10 cellular contexts compared by ENCODE assay signal in the genomic region with DNA sequence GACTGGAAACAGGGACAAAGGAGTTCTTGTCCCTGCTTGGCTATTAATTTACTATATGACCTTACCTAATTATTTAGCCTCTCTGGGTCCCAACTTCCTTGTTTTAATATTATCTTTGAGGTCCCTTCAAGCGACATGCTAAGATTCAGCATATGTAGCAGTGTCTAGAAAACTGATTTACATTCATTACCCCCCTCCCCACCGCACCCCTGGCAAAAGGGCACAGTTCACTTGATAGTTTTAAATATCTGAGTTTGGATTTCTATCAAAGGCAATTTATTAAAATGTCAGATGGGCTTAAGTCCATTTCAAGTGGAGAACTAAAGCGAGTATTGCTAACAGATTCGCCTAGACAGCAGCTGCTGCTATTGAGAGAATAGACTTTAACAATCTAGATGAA. TPM values are rescaled to one million over a fixed set of nuclear protein-coding genes. Genes with fewer than 3 reads are reported as not detected.
DNase-seq lines count a peak whose midpoint lies in the region; ATAC-seq, FAIRE-seq and TF ChIP-seq lines count a peak whose summit lies in the region.
"Had no signal": no experiment of that assay in that cellular context is flagged by ENCODE, and none has a peak within 500 bp of the region (broad histone marks: within the 10 kb centered on the region; RNA-seq: fewer than 3 reads in every experiment).

No MANE protein-coding gene starts in this region.

- peaks cover 28% of the 10 kb centered on the region for H3K79me2 ChIP-seq in HCT116 (ENCODE audit: insufficient read depth, low read length)

- no peak for FAIRE-seq in GM19239 (lab: Jason Lieb, UNC)
- FAIRE-seq: GM18507 had no signal

- no peak for DNase-seq in AG04449 (ENCODE audit: low read depth, low spot score)
- DNase-seq in HCT116 (ENCODE audit: low read depth, low spot score), result no peak
- DNase-seq in central memory CD8-positive, alpha-beta T cell (ENCODE audit: low spot score in 2 of 2), result no peak
- DNase-seq in naive B cell, result no peak
- no peak for DNase-seq in NCI-H1930 (lab: John Stamatoyannopoulos, UW)
- DNase-seq in GM19239 (ENCODE audit: insufficient read length, low spot score), result no peak
- DNase-seq: NCI-H446 treated with DMSO at 0.1 percent for 48 hours had no signal

- no peaks in the 10 kb centered on the region for H3K36me3 ChIP-seq in HCT116 (ENCODE audit: control insufficient read depth in 1 of 2, insufficient read depth in 2 of 2, low read length in 2 of 2)

- intact Hi-C loops in HCT116 (cut with micrococcal nuclease), result no loop called here

- H3K27ac Mint-ChIP-seq in central memory CD8-positive, alpha-beta T cell (ENCODE audit: low read depth), result peak overlapping the region; percentile 26
- peak overlapping the region in 3 of 6 donors; percentile 9 to 58 (median 12) for H3K27ac Mint-ChIP-seq in naive B cell

- BruUV-seq in HCT116 (replicated peaks; lab: Mats Ljungman, UMichigan), result no TSS peak

- H4K20me1 ChIP-seq in HCT116 (ENCODE audit: insufficient read depth), result no peaks in the 10 kb centered on the region

- peak overlapping the region; percentile 25 for H3K4me3 Mint-ChIP-seq in central memory CD8-positive, alpha-beta T cell
- peak overlapping the region; percentile 12 to 99 (median 97) for H3K4me3 Mint-ChIP-seq in naive B cell

- peaks cover 31% of the 10 kb centered on the region for H3K36me3 Mint-ChIP-seq in central memory CD8-positive, alpha-beta T cell (ENCODE audit: insufficient read depth)
- H3K36me3 Mint-ChIP-seq in naive B cell, result peaks cover 0 to 4% of the 10 kb centered on the region in 2 donors

- H3K9me3 Mint-ChIP-seq in central memory CD8-positive, alpha-beta T cell, result no peaks in the 10 kb centered on the region
- H3K9me3 Mint-ChIP-seq in naive B cell, result no peaks in the 10 kb centered on the region

- H3K4me3 ChIP-seq in AG04449 (ENCODE audit: low read depth, low read length) (peak overlapping the region; percentile 25; the same call in 1 of the 2 replicates), HCT116 (replicated peaks in 1 of 2; ENCODE audit: low read depth in 1 of 2, low read length in 2 of 2) (no peak overlapping the region)

- no peak for TF ChIP-seq RAD21 in HCT116 (IDR thresholded peaks at IDR 0.05; ENCODE audit: low read depth)

- peaks cover 75% of the 10 kb centered on the region for H3K4me1 Mint-ChIP-seq in central memory CD8-positive, alpha-beta T cell
- peaks cover 68 to 83% (median 76%) of the 10 kb centered on the region in 3 donors for H3K4me1 Mint-ChIP-seq in naive B cell

- ATAC-seq in HCT116 (no peak), naive B cell (ENCODE audit: low read depth in 2 of 2) (no peak), GM18505 (IDR thresholded peaks at IDR 0.05; ENCODE audit: unreplicated experiment) (no peak), HG02798 (IDR thresholded peaks at IDR 0.05; ENCODE audit: poor library complexity, unreplicated experiment) (no peak)
- ATAC-seq in central memory CD8-positive, alpha-beta T cell (replicated peaks; ENCODE audit: extremely low read depth, poor library complexity, severe bottlenecking), result no peak

- no peak for TF ChIP-seq CTCF in AG04449 (IDR thresholded peaks at IDR 0.05; ENCODE audit: insufficient read depth, low read length, missing control alignments)
- no peak for TF ChIP-seq CTCF in HCT116 (IDR thresholded peaks at IDR 0.05 in 2 of 3, conservative IDR thresholded peaks at IDR 0.05 in 1 of 3; ENCODE audit: borderline replicate concordance in 1 of 3, insufficient read depth in 1 of 3, low read depth in 2 of 3, low read length in 2 of 3)

- POLR2A ChIA-PET in AG04449 (lab: Yijun Ruan, JAX) (interaction anchor here (0.9 kb wide), 1 partner anchor 83 kb away, joined by 3 read pairs; no protein-coding TSS in a partner anchor), HCT116 (lab: Charles Lee) (interaction anchor here (1.4 kb wide), 1 partner anchor 9 kb away, joined by 6 read pairs; no protein-coding TSS in a partner anchor)

- H3K27me3 ChIP-seq in HCT116 (ENCODE audit: insufficient read depth, low read length), result no peaks in the 10 kb centered on the region

- H3K4me1 ChIP-seq in HCT116 (ENCODE audit: control insufficient read depth in 1 of 2, insufficient read depth in 2 of 2, low read length in 2 of 2), result peaks cover 41 to 65% of the 10 kb centered on the region in 2 experiments

- no peak overlapping the region for H3K9ac ChIP-seq in HCT116 (ENCODE audit: low read length)

- RAD21 ChIA-PET in HCT116 (lab: Charles Lee; ENCODE audit: low non-redundant PET in 1 of 2, low total read pairs in 2 of 2, uncharacterized antibody in 2 of 2, unreplicated experiment in 2 of 2), result no interaction called here

- H3K9me3 ChIP-seq in HCT116 (ENCODE audit: control insufficient read depth in 1 of 2, insufficient read depth in 1 of 2, low read depth in 1 of 2, low read length in 2 of 2), result no peaks in the 10 kb centered on the region

- H3K27me3 Mint-ChIP-seq in central memory CD8-positive, alpha-beta T cell, result no peaks in the 10 kb centered on the region
- H3K27me3 Mint-ChIP-seq in naive B cell, result no peaks in the 10 kb centered on the region

- H2AFZ ChIP-seq in HCT116 (ENCODE audit: low read depth, low read length, poor library complexity, severe bottlenecking), result no peak overlapping the region

- no peak overlapping the region for H3K27ac ChIP-seq in HCT116 (ENCODE audit: low read depth, low read length)

- CTCF ChIA-PET in AG04449 (lab: Yijun Ruan, JAX), result interaction anchor here (0.6 to 1.3 kb wide), 4 partner anchors 48 to 243 kb away, joined by 3 read pairs; no protein-coding TSS in a partner anchor
- CTCF ChIA-PET in HCT116 (lab: Charles Lee), result no interaction called here

- TF ChIP-seq POLR2A in HCT116 (IDR thresholded peaks at IDR 0.05; ENCODE audit: borderline replicate concordance, extremely low read depth, insufficient read depth, insufficient read length) (no peak), GM18505 (IDR thresholded peaks at IDR 0.05; ENCODE audit: borderline replicate concordance, extremely low read depth, insufficient read depth, insufficient read length) (no peak)

- H3K9me2 ChIP-seq in HCT116 (ENCODE audit: insufficient read depth), result no peaks in the 10 kb centered on the region

- H3K4me2 ChIP-seq in HCT116 (ENCODE audit: low read length), result peak overlapping the region; percentile 63; the same call in 1 of the 2 replicates

TF ChIP-seq in HCT116, 20 proteins besides CTCF, POLR2A, EP300 and RAD21:
- no peak for TF ChIP-seq CBX3 (IDR thresholded peaks at IDR 0.05; ENCODE audit: low read depth)
- no peak for TF ChIP-seq TCF7L2 (IDR thresholded peaks at IDR 0.05; ENCODE audit: borderline replicate concordance, extremely low read depth, insufficient read depth, insufficient read length)
- TF ChIP-seq EZH2 (IDR thresholded peaks at IDR 0.05), result no peak
- TF ChIP-seq POLR2AphosphoS5 (IDR thresholded peaks at IDR 0.05; ENCODE audit: low read depth, low read length), result no peak
- TF ChIP-seq EZH2phosphoT487 (IDR thresholded peaks at IDR 0.05; ENCODE audit: borderline replicate concordance), result no peak

RNA-seq across cellular contexts. Expression of gene CEMIP2, which starts 3.9 kb away (rescaled TPM):
- total RNA-seq in HCT116 (2021; ENCODE audit: unreplicated experiment), result 14.3 TPM
- polyA plus RNA-seq in HCT116 (2012), result 8.5 and 10.6 TPM in 2 replicates
- 10 to 100 TPM; 28.7 to 51.7 (median 41.8) TPM for polyA plus RNA-seq in naive B cell (ENCODE audit: low read depth in 6 of 6)
